ENCODE assay signal across 1 cellular context in genomic region chr2:140786585-140786984, GRCh38.
TF ChIP-seq lines count a peak whose summit lies in the region.

No MANE protein-coding gene starts in this region.

TF ChIP-seq in GM23338, 12 proteins besides CTCF, POLR2A, EP300 and RAD21 (continued from another document):
- TF ChIP-seq REST (IDR thresholded peaks at IDR 0.05; ENCODE audit: unreplicated experiment) (no peak), POLR2AphosphoS5 (IDR thresholded peaks at IDR 0.05; ENCODE audit: low read depth) (no peak), EZH2phosphoT487 (IDR thresholded peaks at IDR 0.05; ENCODE audit: unreplicated experiment) (no peak)
